8 cellular contexts compared by ENCODE assay signal in genomic region chr11:124793466-124794278, GRCh38.
DNase-seq lines count a peak whose midpoint lies in the region; TF ChIP-seq lines count a peak whose summit lies in the region.

No MANE protein-coding gene starts in this region.

- no peak overlapping the region for H3K4me2 ChIP-seq in KMS-11

- H4K20me1 ChIP-seq in KMS-11 (ENCODE audit: insufficient read depth), result no peaks in the 10 kb centered on the region

- peak; percentile 46 for TF ChIP-seq CTCF in GM20000 (IDR thresholded peaks at IDR 0.05; ENCODE audit: extremely low read depth, missing control alignments)
- TF ChIP-seq CTCF in KMS-11 (conservative IDR thresholded peaks at IDR 0.05; ENCODE audit: low read depth, low read length), result peak; percentile 67

- DNase-seq in NCI-H510A treated with DMSO at 0.1 percent for 48 hours (lab: John Stamatoyannopoulos, UW), result peak; percentile 4
- DNase-seq in NCI-H510A (lab: John Stamatoyannopoulos, UW), result no peak
- DNase-seq in GM20000 (ENCODE audit: low spot score), result peak; percentile 61
- DNase-seq in SW480 (ENCODE audit: low spot score), result peak; percentile 49
- DNase-seq in fibroblast of the conjunctiva (ENCODE audit: low read depth), result peak; percentile 29
- DNase-seq in pons (ENCODE audit: low spot score), result peak; percentile 60
- no peak for DNase-seq in caudate nucleus (lab: John Stamatoyannopoulos, UW)

- peaks cover 51% of the 10 kb centered on the region for H3K79me2 ChIP-seq in KMS-11 (ENCODE audit: insufficient read depth, low read depth)

- no peaks in the 10 kb centered on the region for H3K36me3 ChIP-seq in KMS-11 (ENCODE audit: insufficient read depth)

- no peaks in the 10 kb centered on the region for H3K27me3 ChIP-seq in KMS-11 (ENCODE audit: insufficient read depth, low read depth)

- H3K27ac ChIP-seq in KMS-11, result no peak overlapping the region
- no peak overlapping the region for H3K27ac ChIP-seq in caudate nucleus (ENCODE audit: low read depth, low read length)

- H3K9ac ChIP-seq in KMS-11, result no peak overlapping the region

- H2AFZ ChIP-seq in KMS-11 (ENCODE audit: low read depth), result no peak overlapping the region

- no peak overlapping the region for H3K4me3 ChIP-seq in KMS-11 (IDR thresholded peaks at IDR 0.05; ENCODE audit: insufficient read depth, low read depth, low read length)

- H3K4me1 ChIP-seq in KMS-11 (ENCODE audit: low read depth, poor library complexity, severe bottlenecking), result peaks cover 48% of the 10 kb centered on the region

Comparison
In these comparisons a context has a peak if more than half of its experiments do, and no peak if none do; other contexts are left out.
1. DNase-seq: peak in NCI-H510A treated with DMSO at 0.1 percent for 48 hours (single experiment), GM20000 (single experiment), SW480 (single experiment), fibroblast of the conjunctiva (single experiment) and pons (single experiment); none in NCI-H510A (single experiment) and caudate nucleus (0 of 61).